11 cellular contexts compared by ENCODE assay signal in the genomic region with DNA sequence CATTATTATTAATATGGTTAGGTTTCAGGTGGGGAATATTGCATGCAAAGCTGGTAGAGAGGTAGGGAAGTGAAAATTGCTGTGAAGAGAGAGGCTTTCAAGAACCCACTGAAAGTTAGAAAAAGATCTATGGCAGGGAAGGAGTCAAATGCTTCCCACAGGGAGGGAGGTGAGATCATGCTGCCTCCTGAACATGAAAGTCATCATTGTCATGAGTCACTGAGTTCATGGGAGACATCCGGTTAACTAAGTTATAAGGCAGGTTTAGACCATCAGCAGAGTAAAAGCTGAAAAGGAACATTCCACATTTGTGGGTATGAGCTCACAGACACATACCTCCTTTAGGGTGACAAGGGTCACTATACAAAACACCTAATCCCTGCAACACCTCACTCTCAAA. TPM values are rescaled to one million over a fixed set of nuclear protein-coding genes. Genes with fewer than 3 reads are reported as not detected.
DNase-seq lines count a peak whose midpoint lies in the region; ATAC-seq, FAIRE-seq and TF ChIP-seq lines count a peak whose summit lies in the region.
"Had no signal": no experiment of that assay in that cellular context is flagged by ENCODE, and none has a peak within 500 bp of the region (broad histone marks: within the 10 kb centered on the region; RNA-seq: fewer than 3 reads in every experiment).

No MANE protein-coding gene starts in this region.

- no TSS peak for BruUV-seq in IMR-90 (replicated peaks; lab: Mats Ljungman, UMichigan)
- BruUV-seq in endothelial cell of umbilical vein (replicated peaks; lab: Mats Ljungman, UMichigan), result no TSS peak

- FAIRE-seq in endothelial cell of umbilical vein (lab: Jason Lieb, UNC), result peak; percentile 77

- peak overlapping the region; percentile 26; the same call in 1 of the 2 replicates for H4K91ac ChIP-seq in IMR-90 (ENCODE audit: insufficient read depth, low read depth, low read length)

- peak overlapping the region; percentile 69; the same call in 1 of the 2 replicates for H2BK20ac ChIP-seq in IMR-90 (ENCODE audit: low read depth, low read length)

- TF ChIP-seq RAD21 in IMR-90 (IDR thresholded peaks at IDR 0.05; ENCODE audit: low read length), result no peak

- TF ChIP-seq CTCF in IMR-90 (conservative IDR thresholded peaks at IDR 0.05; ENCODE audit: low read depth, low read length) (no peak), endothelial cell of umbilical vein (IDR thresholded peaks at IDR 0.05; ENCODE audit: extremely low read depth in 1 of 2, insufficient read depth in 1 of 2, low read depth in 1 of 2, low read length in 2 of 2) (no peak), psoas muscle (IDR thresholded peaks at IDR 0.05) (no peak), coronary artery (IDR thresholded peaks at IDR 0.05) (no peak)

- H3K14ac ChIP-seq in IMR-90 (replicated peaks; ENCODE audit: low read depth, low read length), result no peak overlapping the region

- peak overlapping the region; percentile 89; the same call in 1 of the 2 replicates for H2BK120ac ChIP-seq in IMR-90 (ENCODE audit: low read depth, low read length)

- H3K18ac ChIP-seq in IMR-90 (ENCODE audit: low read depth, low read length), result no peak overlapping the region

- no peak overlapping the region for H3K56ac ChIP-seq in IMR-90 (ENCODE audit: extremely low read depth, insufficient read depth, low read length)

- H3K36me3 ChIP-seq in IMR-90 (ENCODE audit: control insufficient read depth, insufficient read depth, low read length) (no peaks in the 10 kb centered on the region), endothelial cell of umbilical vein (ENCODE audit: control insufficient read depth in 2 of 2, extremely low read depth in 1 of 2, insufficient read depth in 2 of 2, low read length in 2 of 2) (no peaks in the 10 kb centered on the region), psoas muscle (ENCODE audit: insufficient read depth in 1 of 2, low read depth in 1 of 2) (no peaks in the 10 kb centered on the region)
- H3K36me3 ChIP-seq: cardiac muscle cell, WERI-Rb-1 had no signal

- no peak overlapping the region for H2AK9ac ChIP-seq in IMR-90 (replicated peaks; ENCODE audit: low read depth, low read length, poor library complexity)

- H4K20me1 ChIP-seq in IMR-90 (ENCODE audit: insufficient read depth, low read length) (no peaks in the 10 kb centered on the region), endothelial cell of umbilical vein (replicated peaks; ENCODE audit: control insufficient read depth, extremely low read depth, insufficient read depth, low read length) (no peaks in the 10 kb centered on the region)

- peak overlapping the region; percentile 23 for H2AFZ ChIP-seq in IMR-90 (replicated peaks; ENCODE audit: low read length, poor library complexity)
- no peak overlapping the region for H2AFZ ChIP-seq in endothelial cell of umbilical vein (ENCODE audit: low read depth, low read length)

- H3K4me2 ChIP-seq in IMR-90 (ENCODE audit: low read depth, low read length), result peak overlapping the region; percentile 56; the same call in 1 of the 2 replicates
- no peak overlapping the region for H3K4me2 ChIP-seq in endothelial cell of umbilical vein (ENCODE audit: insufficient read depth, low read length)

- no peak overlapping the region for H4K5ac ChIP-seq in IMR-90 (ENCODE audit: low read depth, low read length)

- H3K9me1 ChIP-seq in IMR-90 (ENCODE audit: insufficient read depth, low read length) (peaks cover 3% of the 10 kb centered on the region; the same call in 1 of the 2 replicates), endothelial cell of umbilical vein (replicated peaks; ENCODE audit: control insufficient read depth, extremely low read depth, insufficient read depth, low read length) (no peaks in the 10 kb centered on the region)

- H3K23ac ChIP-seq in IMR-90 (ENCODE audit: low read depth, low read length), result no peak overlapping the region

- CTCF ChIA-PET in IMR-90 (lab: Yijun Ruan, JAX), result no interaction called here
- CTCF ChIA-PET in endothelial cell of umbilical vein (lab: Charles Lee), result interaction anchor here (0.6 to 2.1 kb wide), 2 partner anchors 11 to 92 kb away, joined by 4 to 5 read pairs; no protein-coding TSS in a partner anchor

- H3K9ac ChIP-seq in IMR-90 (ENCODE audit: low read depth, low read length), result no peak overlapping the region
- peak overlapping the region; percentile 23 for H3K9ac ChIP-seq in endothelial cell of umbilical vein (replicated peaks; ENCODE audit: extremely low read depth, insufficient read depth, low read length)

- no peak for TF ChIP-seq POLR2A in IMR-90 (IDR thresholded peaks at IDR 0.05; ENCODE audit: low read depth, low read length)
- TF ChIP-seq POLR2A in endothelial cell of umbilical vein (IDR thresholded peaks at IDR 0.05; ENCODE audit: low read depth, low read length), result no peak

- intact Hi-C loops in IMR-90 (cut with micrococcal nuclease), result loop anchor here (5.0 kb wide), 2 partner anchors 52 to 293 kb away; no protein-coding TSS in a partner anchor
- intact Hi-C loops in endothelial cell of umbilical vein (cut with micrococcal nuclease), result no loop called here
- intact Hi-C loops in psoas muscle (cut with DNase I), result no loop called here

- peak; percentile 56 for ATAC-seq in GM19463 (IDR thresholded peaks at IDR 0.05; ENCODE audit: unreplicated experiment)
- ATAC-seq in IMR-90 (ENCODE audit: low read depth), result peak; percentile 88
- ATAC-seq in psoas muscle, result peak; percentile 71 to 83 (median 80)
- ATAC-seq in HG03460 (IDR thresholded peaks at IDR 0.05; ENCODE audit: unreplicated experiment), result no peak

- H3K79me1 ChIP-seq in IMR-90 (ENCODE audit: low read depth in 1 of 2, low read length in 2 of 2), result 0 out of 4 replicates have a peak, but pooled peaks cover 9% of the 10 kb centered on the region in 2 experiments

- WGBS in IMR-90 (ENCODE audit: extremely low coverage in 2 of 2, insufficient read length in 1 of 2), 2 experiments, result no CpG with 5 or more reads among the region's 1 CpG
- WGBS in psoas muscle, 3 donors, result 26 to 54% (median 29%) methylated on average over 1 of the region's 1 CpG

- H3K4me1 ChIP-seq in IMR-90 (ENCODE audit: control insufficient read depth, insufficient read depth, low read length) (peaks cover 7% of the 10 kb centered on the region), endothelial cell of umbilical vein (ENCODE audit: control insufficient read depth, extremely low read depth, insufficient read depth, low read length) (peaks cover 8% of the 10 kb centered on the region), psoas muscle (peaks cover 42% of the 10 kb centered on the region)

- POLR2A ChIA-PET in IMR-90 (lab: Charles Lee; ENCODE audit: unreplicated experiment) (no interaction called here), endothelial cell of umbilical vein (lab: Charles Lee) (no interaction called here)

- peak overlapping the region; percentile 78; the same call in 1 of the 2 replicates for H3K4ac ChIP-seq in IMR-90 (ENCODE audit: low read depth, low read length)

- no peak overlapping the region for H3K4me3 ChIP-seq in IMR-90 (ENCODE audit: insufficient read depth, low read depth, low read length)
- no peak overlapping the region for H3K4me3 ChIP-seq in endothelial cell of umbilical vein (replicated peaks in 1 of 3; ENCODE audit: insufficient read depth in 1 of 3, low read depth in 1 of 3, low read length in 3 of 3)
- no peak overlapping the region for H3K4me3 ChIP-seq in psoas muscle
- H3K4me3 ChIP-seq in coronary artery, result no peak overlapping the region
- H3K4me3 ChIP-seq: cardiac muscle cell had no signal

- no peaks in the 10 kb centered on the region for H3K9me3 ChIP-seq in IMR-90 (ENCODE audit: control insufficient read depth, insufficient read depth, low read length)
- H3K9me3 ChIP-seq in endothelial cell of umbilical vein (replicated peaks; ENCODE audit: control insufficient read depth, insufficient read depth, low read length), result no peaks in the 10 kb centered on the region
- no peaks in the 10 kb centered on the region for H3K9me3 ChIP-seq in psoas muscle

- dilution Hi-C loops in IMR-90 (cut with HindIII; ENCODE audit: low sequenced_read_pairs, unreplicated experiment), result no loop called here
- dilution Hi-C loops in endothelial cell of umbilical vein (cut with MboI; ENCODE audit: extremely low pct_ligation_motif_present, low sequenced_read_pairs), result no loop called here

- DNase-seq in IMR-90 (peak; percentile 97), endothelial cell of umbilical vein (ENCODE audit: low read depth, low spot score) (peak; percentile 51), psoas muscle (no peak), coronary artery (ENCODE audit: low spot score) (no peak), SKM-1 (lab: John Stamatoyannopoulos, UW; ENCODE audit: unreplicated experiment) (no peak), NCI-H1092 (lab: John Stamatoyannopoulos, UW) (no peak)
- DNase-seq: naive B cell, WERI-Rb-1 had no signal

- no peaks in the 10 kb centered on the region for H3K27me3 ChIP-seq in IMR-90 (ENCODE audit: control insufficient read depth, insufficient read depth, low read length)
- H3K27me3 ChIP-seq in endothelial cell of umbilical vein (ENCODE audit: control insufficient read depth in 2 of 2, insufficient read depth in 2 of 2, low read length in 2 of 2), result no peaks in the 10 kb centered on the region
- H3K27me3 ChIP-seq in psoas muscle (ENCODE audit: insufficient read depth in 3 of 3, low read length in 2 of 3), result no peaks in the 10 kb centered on the region
- H3K27me3 ChIP-seq: cardiac muscle cell had no signal

- H3K27ac ChIP-seq in IMR-90 (ENCODE audit: insufficient read depth, low read length), result no peak overlapping the region
- peak overlapping the region; percentile 66 for H3K27ac ChIP-seq in endothelial cell of umbilical vein (ENCODE audit: insufficient read depth, low read depth, low read length)
- peak overlapping the region; percentile 68 for H3K27ac ChIP-seq in psoas muscle
- no peak overlapping the region for H3K27ac ChIP-seq in coronary artery
- H3K27ac ChIP-seq: cardiac muscle cell, WERI-Rb-1 had no signal

- no peak overlapping the region for H4K8ac ChIP-seq in IMR-90 (ENCODE audit: low read depth in 2 of 2, low read length in 2 of 2)

- H2BK15ac ChIP-seq in IMR-90 (ENCODE audit: low read depth, low read length), result no peak overlapping the region

- no peaks in the 10 kb centered on the region for H3K79me2 ChIP-seq in endothelial cell of umbilical vein (ENCODE audit: control insufficient read depth, insufficient read depth, low read length)

- no peak overlapping the region for H2AK5ac ChIP-seq in IMR-90 (ENCODE audit: low read depth, low read length)

- H2BK5ac ChIP-seq in IMR-90 (ENCODE audit: low read depth, low read length, poor library complexity, severe bottlenecking), result peak overlapping the region; percentile 81

- in situ Hi-C loops in IMR-90 (cut with MboI; ENCODE audit: low sequenced_read_pairs), result no loop called here

RNA-seq across cellular contexts. Expression of gene GATB, which starts 16.2 kb away (rescaled TPM):
- total RNA-seq in IMR-90 (2012; rRNA removed) (20.3 TPM in 2 replicates), endothelial cell of umbilical vein (17.7 and 20.7 TPM in 2 replicates), psoas muscle (10 to 100 TPM; 22.8 to 36.6 (median 28.7) TPM)
- polyA plus RNA-seq in IMR-90 (2012; rRNA removed) (15.9 and 18.7 TPM in 2 replicates), endothelial cell of umbilical vein (14.4 and 14.7 TPM in 2 replicates), psoas muscle (10 to 100 TPM; 23.8 to 29.6 (median 28.3) TPM)
- 8.5 and 14.0 TPM in 2 replicates for polyA plus RNA-seq in IMR-90 (2012; cell fraction: cytosol; rRNA removed)
- 5.8 and 16.5 TPM in 2 replicates for polyA plus RNA-seq in IMR-90 (2012; cell fraction: nucleus; rRNA removed; ENCODE audit: low replicate concordance)
- polyA plus RNA-seq in endothelial cell of umbilical vein (2011; cell fraction: cytosol; rRNA removed), result 16.7 and 18.2 TPM in 2 replicates
- 17.4 and 19.3 TPM in 2 replicates for polyA plus RNA-seq in endothelial cell of umbilical vein (2011; cell fraction: nucleus; rRNA removed)
- 13.9 and 18.4 TPM in 2 replicates for polyA plus RNA-seq in endothelial cell of umbilical vein (2012)
- 16.9 and 21.5 TPM in 2 replicates for polyA minus RNA-seq in endothelial cell of umbilical vein
- 9.0 TPM for polyA minus RNA-seq in endothelial cell of umbilical vein (2011; cell fraction: cytosol; rRNA and poly(A)+ RNA removed)
- 15.9 and 18.3 TPM in 2 replicates for polyA minus RNA-seq in endothelial cell of umbilical vein (2011; cell fraction: nucleus; rRNA and poly(A)+ RNA removed)

Comparison
In these comparisons a context has a peak if more than half of its experiments do, and no peak if none do; other contexts are left out.
1. DNase-seq: peak in IMR-90 (single experiment) and endothelial cell of umbilical vein (single experiment); none in psoas muscle (0 of 2), coronary artery (single experiment), SKM-1 (single experiment) and NCI-H1092 (single experiment).
2. H3K27ac ChIP-seq: peak in endothelial cell of umbilical vein (single experiment) and psoas muscle (single experiment); none in IMR-90 (single experiment) and coronary artery (0 of 2).